1 cellular context compared by ENCODE assay signal in the genomic region with DNA sequence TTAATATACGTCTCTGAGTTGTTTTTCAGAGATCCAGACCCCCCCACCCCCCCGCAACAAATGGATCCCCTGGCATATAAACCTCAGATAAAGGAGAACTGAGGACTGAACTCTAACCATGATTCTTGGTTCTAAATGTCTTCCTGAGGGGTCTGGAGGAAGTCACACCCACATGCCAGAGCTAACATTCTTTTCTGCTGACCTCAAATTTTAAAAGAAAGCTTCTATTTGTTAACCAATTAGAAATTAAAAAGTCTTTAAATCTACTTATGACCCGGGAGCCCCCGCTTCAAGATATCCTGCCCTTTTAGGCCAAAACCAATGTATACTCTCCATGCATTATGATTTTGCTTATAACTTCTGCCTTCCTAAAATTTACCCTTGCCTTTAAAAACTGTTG.
TF ChIP-seq lines count a peak whose summit lies in the region.

No MANE protein-coding gene starts in this region.

TF ChIP-seq in endothelial cell of umbilical vein, 7 proteins besides CTCF, POLR2A, EP300 and RAD21 (continued from another document):
- TF ChIP-seq POLR2AphosphoS5 (IDR thresholded peaks at IDR 0.05; ENCODE audit: insufficient read depth, low read depth, low read length) (no peak), FOS (IDR thresholded peaks at IDR 0.05; ENCODE audit: borderline replicate concordance, insufficient read depth, low read length) (no peak)
